In the genomic region with DNA sequence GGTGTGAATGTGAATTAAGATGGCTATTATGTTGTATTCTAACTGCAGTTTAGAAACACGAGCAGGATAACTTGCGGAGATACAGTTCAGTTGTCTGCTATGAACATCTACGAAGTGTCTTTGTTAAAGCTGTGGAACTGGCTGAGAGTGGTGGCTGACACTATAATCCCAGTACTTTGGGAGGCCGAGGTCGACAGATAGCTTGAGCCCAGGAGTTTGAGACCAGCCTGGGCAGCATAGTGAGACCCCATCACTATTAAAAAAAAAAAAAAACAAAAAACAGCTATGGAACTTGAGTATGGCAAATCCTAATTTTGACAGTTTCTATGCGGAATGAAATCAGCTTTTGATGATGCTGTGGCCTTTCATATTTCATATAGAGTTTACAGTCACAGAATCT, we compare ENCODE assay signal across 9 cellular contexts. TPM values are rescaled to one million over a fixed set of nuclear protein-coding genes. Genes with fewer than 3 reads are reported as not detected.
DNase-seq lines count a peak whose midpoint lies in the region; ATAC-seq, FAIRE-seq and TF ChIP-seq lines count a peak whose summit lies in the region.
"Had no signal": no experiment of that assay in that cellular context is flagged by ENCODE, and none has a peak within 500 bp of the region (broad histone marks: within the 10 kb centered on the region; RNA-seq: fewer than 3 reads in every experiment).

No MANE protein-coding gene starts in this region.

- H3K36me3 ChIP-seq in heart left ventricle: peaks cover 0 to 61% (median 44%) of the 10 kb centered on the region in 9 donors
- H3K36me3 ChIP-seq in HepG2 (replicated peaks in 1 of 2; ENCODE audit: control insufficient read depth in 1 of 2, insufficient read depth in 2 of 2, low read length in 2 of 2): peaks cover 5 to 33% of the 10 kb centered on the region in 2 experiments
- peaks cover 22 to 31% (median 30%) of the 10 kb centered on the region in 3 donors for H3K36me3 ChIP-seq in tibial artery

- H3K4me2 ChIP-seq in HepG2 (ENCODE audit: low read depth, low read length): peak overlapping the region; percentile 92

- H3K4me1 Mint-ChIP-seq in activated naive CD8-positive, alpha-beta T cell treated with anti-CD3 and anti-CD28 coated beads, Interleukin-2, amount 10 ng/mL, durations not matched to agents 7 days and 5 days: peaks cover 41% of the 10 kb centered on the region

- H4K20me1 ChIP-seq in HepG2 (ENCODE audit: insufficient read depth, low read length): peaks cover 4% of the 10 kb centered on the region; the same call in 1 of the 2 replicates

- TF ChIP-seq CTCF in heart left ventricle (IDR thresholded peaks at IDR 0.05) (no peak), HepG2 (CRISPR knock-in tag; IDR thresholded peaks at IDR 0.05) (no peak), tibial artery (IDR thresholded peaks at IDR 0.05) (no peak)

- H3K9me3 ChIP-seq in heart left ventricle (no peaks in the 10 kb centered on the region), HepG2 (ENCODE audit: low read length) (no peaks in the 10 kb centered on the region), tibial artery (no peaks in the 10 kb centered on the region)

- TF ChIP-seq EP300 in HepG2 (IDR thresholded peaks at IDR 0.05; ENCODE audit: low read depth in 2 of 2, low read length in 2 of 2) (no peak), HepG2 (CRISPR knock-in tag; IDR thresholded peaks at IDR 0.05; ENCODE audit: borderline replicate concordance) (no peak)

- POLR2A ChIA-PET in activated naive CD8-positive, alpha-beta T cell treated with anti-CD3 and anti-CD28 coated beads, Interleukin-2, amount 10 ng/mL, durations not matched to agents 7 days and 5 days (lab: Charles Lee): interaction anchor here (1.2 kb wide), 1 partner anchor 128 kb away, joined by 5 read pairs; no protein-coding TSS in a partner anchor
- POLR2A ChIA-PET in HepG2 (lab: Yijun Ruan, JAX): no interaction called here

- intact Hi-C loops in heart left ventricle (cut with DNase I): loop anchor here in 9 of 10 donors (5.0 to 10.0 kb wide), 3 partner anchors 126 to 133 kb away; no protein-coding TSS in a partner anchor
- intact Hi-C loops in left cardiac atrium (cut with DNase I): loop anchor here (5.0 to 10.0 kb wide), 2 partner anchors 126 to 128 kb away; no protein-coding TSS in a partner anchor
- intact Hi-C loops in HepG2 (cut with micrococcal nuclease; ENCODE audit: unreplicated experiment): no loop called here
- intact Hi-C loops in tibial artery (cut with DNase I; ENCODE audit: low total_unique reads): no loop called here

- H3K4me3 ChIP-seq in heart left ventricle (peak overlapping the region in 7 of 12 donors; percentile 78 to 98 (median 95)), HepG2 (replicated peaks in 1 of 3; ENCODE audit: insufficient read depth in 1 of 3, low read depth in 2 of 3, low read length in 3 of 3) (peak overlapping the region; percentile 91 to 99 (median 97); a peak in 5 of 6 replicates), tibial artery (peak overlapping the region; percentile 79 to 87)

- CTCF ChIA-PET in HepG2 (lab: Yijun Ruan, JAX; ENCODE audit: low intra/inter-chr PET ratio, low total read pairs): no interaction called here

- peak overlapping the region; percentile 99 for H3K4me3 Mint-ChIP-seq in activated naive CD8-positive, alpha-beta T cell treated with anti-CD3 and anti-CD28 coated beads, Interleukin-2, amount 10 ng/mL, durations not matched to agents 7 days and 5 days

- no peak for TF ChIP-seq POLR2A in heart left ventricle (IDR thresholded peaks at IDR 0.05)
- no peak for TF ChIP-seq POLR2A in HepG2 (IDR thresholded peaks at IDR 0.05; ENCODE audit: insufficient read depth in 1 of 2, low read depth in 2 of 2, low read length in 2 of 2)

- H3K9me3 Mint-ChIP-seq in activated naive CD8-positive, alpha-beta T cell treated with anti-CD3 and anti-CD28 coated beads, Interleukin-2, amount 10 ng/mL, durations not matched to agents 7 days and 5 days: no peaks in the 10 kb centered on the region

- H3K79me2 ChIP-seq in HepG2 (ENCODE audit: insufficient read depth, low read length): peaks cover 68% of the 10 kb centered on the region

- in situ Hi-C loops in HepG2 (cut with HindIII; ENCODE audit: extremely low pct_ligation_motif_present, low pct_unique_long_range_greater_than_20kb): loop anchor here (5.0 kb wide), 1 partner anchor 128 kb away; no protein-coding TSS in a partner anchor

- no peak for TF ChIP-seq RAD21 in HepG2 (CRISPR knock-in tag; IDR thresholded peaks at IDR 0.05)

- no peak overlapping the region for H3K27ac Mint-ChIP-seq in activated naive CD8-positive, alpha-beta T cell treated with anti-CD3 and anti-CD28 coated beads, Interleukin-2, amount 10 ng/mL, durations not matched to agents 7 days and 5 days

- H3K27me3 Mint-ChIP-seq in activated naive CD8-positive, alpha-beta T cell treated with anti-CD3 and anti-CD28 coated beads, Interleukin-2, amount 10 ng/mL, durations not matched to agents 7 days and 5 days: no peaks in the 10 kb centered on the region

- H2AFZ ChIP-seq in HepG2 (ENCODE audit: low read length): no peak overlapping the region

- peaks cover 20% of the 10 kb centered on the region for H3K36me3 Mint-ChIP-seq in activated naive CD8-positive, alpha-beta T cell treated with anti-CD3 and anti-CD28 coated beads, Interleukin-2, amount 10 ng/mL, durations not matched to agents 7 days and 5 days

- BruUV-seq in HepG2 (replicated peaks; lab: Mats Ljungman, UMichigan): no TSS peak

- H3K27ac ChIP-seq in heart left ventricle (no peak overlapping the region), HepG2 (ENCODE audit: extremely low read length, insufficient read depth, low read length) (no peak overlapping the region), tibial artery (peak overlapping the region in 1 of 2 donors; percentile 88)

- 91 to 94% (median 93%) methylated on average over 6 of the region's 6 CpGs for WGBS in heart left ventricle, 4 donors
- WGBS in HepG2 (ENCODE audit: low lambda C conversion rate): 75% methylated on average over 6 of the region's 6 CpGs

- H3K9ac ChIP-seq in HepG2 (ENCODE audit: insufficient read depth, low read depth, low read length): peak overlapping the region; percentile 93; the same call in 1 of the 2 replicates

- ATAC-seq in heart left ventricle (no peak), left cardiac atrium (no peak), HepG2 (no peak), HG03039 (IDR thresholded peaks at IDR 0.05; ENCODE audit: unreplicated experiment) (no peak)
- no peak for ATAC-seq in activated naive CD8-positive, alpha-beta T cell treated with anti-CD3 and anti-CD28 coated beads, Interleukin-2, amount 10 ng/mL, durations not matched to agents 7 days and 5 days (ENCODE audit: low read depth)

- H3K4me1 ChIP-seq in heart left ventricle (peaks cover 5 to 68% (median 41%) of the 10 kb centered on the region in 12 donors), HepG2 (ENCODE audit: insufficient read depth, low read length) (peaks cover 37% of the 10 kb centered on the region), tibial artery (peaks cover 0 to 40% (median 20%) of the 10 kb centered on the region in 4 donors)

- H3K27me3 ChIP-seq in heart left ventricle: no peaks in the 10 kb centered on the region
- peaks cover 0 to 5% of the 10 kb centered on the region in 2 experiments; a peak in 1 of 5 replicates for H3K27me3 ChIP-seq in HepG2 (ENCODE audit: control insufficient read depth in 1 of 2, insufficient read depth in 2 of 2, low read length in 2 of 2)
- no peaks in the 10 kb centered on the region for H3K27me3 ChIP-seq in tibial artery

- FAIRE-seq in HepG2 (lab: Jason Lieb, UNC): no peak

- DNase-seq in heart left ventricle (no peak), left cardiac atrium (no peak), HepG2 (ENCODE audit: low spot score) (no peak), tibial artery (no peak), cerebellar nuclear complex (lab: John Stamatoyannopoulos, UW) (no peak), HCEC 1CT (no peak)
- DNase-seq in activated naive CD8-positive, alpha-beta T cell treated with anti-CD3 and anti-CD28 coated beads, Interleukin-2, amount 10 ng/mL, durations not matched to agents 7 days and 5 days: no peak
- DNase-seq: DMS 273 treated with DMSO at 0.1 percent for 48 hours had no signal

RNA-seq across cellular contexts. Expression of gene EAF1, which starts 1.7 kb away (rescaled TPM):
- total RNA-seq in heart left ventricle: 10 to 100 TPM in 4 of 9 donors, 1 to 10 TPM in 5; 7.0 to 19.6 (median 9.8) TPM
- 10 to 100 TPM in 1 of 2 donors, 1 to 10 TPM in 1; 2.7 to 10.8 TPM for polyA plus RNA-seq in heart left ventricle
- 10 to 100 TPM in 1 of 2 donors, 1 to 10 TPM in 1; 8.2 to 12.0 TPM for total RNA-seq in left cardiac atrium
- total RNA-seq in activated naive CD8-positive, alpha-beta T cell treated with anti-CD3 and anti-CD28 coated beads, Interleukin-2, amount 10 ng/mL, durations not matched to agents 7 days and 5 days: 10 to 100 TPM; 27.9 to 31.0 TPM
- 30.0 and 38.5 TPM in 2 replicates for total RNA-seq in HepG2 (2016; rRNA removed; fragmentation: Illumina TruSeq; extraction: Trizol)
- total RNA-seq in HepG2 (2016; cell fraction: cytosol; rRNA removed; fragmentation: Illumina TruSeq; extraction: Trizol; ENCODE audit: low read depth): 2.7 and 2.8 TPM in 2 replicates
- 30.9 and 39.2 TPM in 2 replicates for total RNA-seq in HepG2 (2016; cell fraction: insoluble cytoplasmic fraction; rRNA removed; fragmentation: Illumina TruSeq; extraction: Trizol)
- total RNA-seq in HepG2 (2016; cell fraction: membrane; rRNA removed; fragmentation: Illumina TruSeq; extraction: Trizol): 13.8 and 15.2 TPM in 2 replicates
- 15.8 and 18.3 TPM in 2 replicates for total RNA-seq in HepG2 (2016; cell fraction: nucleus; rRNA removed; fragmentation: Illumina TruSeq; extraction: Trizol)
- 8.1 and 8.4 TPM in 2 replicates for polyA plus RNA-seq in HepG2 (2011; rRNA removed)
- 7.9 and 8.6 TPM in 2 replicates for polyA plus RNA-seq in HepG2 (2011; cell fraction: cytosol; rRNA removed)
- 8.3 and 10.1 TPM in 2 replicates for polyA plus RNA-seq in HepG2 (2011; cell fraction: nucleus; rRNA removed)
- 13.2 and 13.9 TPM in 2 replicates for polyA plus RNA-seq in HepG2 (2012)
- polyA plus RNA-seq in HepG2 (2016; cell fraction: cytosol; fragmentation: Illumina TruSeq; extraction: Trizol; ENCODE audit: low read depth): 0.75 and 0.85 TPM in 2 replicates
- 26.3 and 27.8 TPM in 2 replicates for polyA plus RNA-seq in HepG2 (2016; cell fraction: insoluble cytoplasmic fraction; fragmentation: Illumina TruSeq; extraction: Trizol; ENCODE audit: low read depth)
- polyA plus RNA-seq in HepG2 (2016; cell fraction: membrane; fragmentation: Illumina TruSeq; extraction: Trizol; ENCODE audit: low read depth): 3.4 and 3.8 TPM in 2 replicates
- polyA plus RNA-seq in HepG2 (2016; cell fraction: nucleus; fragmentation: Illumina TruSeq; extraction: Trizol; ENCODE audit: insufficient read depth, low read depth): 20.2 and 20.4 TPM in 2 replicates
- 14.7 and 20.2 TPM in 2 replicates for polyA minus RNA-seq in HepG2 (2011; rRNA and poly(A)+ RNA removed; ENCODE audit: low replicate concordance)
- 14.6 and 16.9 TPM in 2 replicates for polyA minus RNA-seq in HepG2 (2011; cell fraction: cytosol; rRNA and poly(A)+ RNA removed)
- 7.5 and 13.4 TPM in 2 replicates for polyA minus RNA-seq in HepG2 (2011; cell fraction: nucleus; rRNA and poly(A)+ RNA removed)

RNA-seq across cellular contexts. Expression of gene METTL6, which starts 1.7 kb away (rescaled TPM):
- total RNA-seq in heart left ventricle (10 to 100 TPM in 5 of 9 donors, 1 to 10 TPM in 4; 5.7 to 14.7 (median 10.5) TPM), left cardiac atrium (10 to 100 TPM; 10.3 to 10.8 TPM), HepG2 (2016; rRNA removed; fragmentation: Illumina TruSeq; extraction: Trizol) (29.4 and 35.9 TPM in 2 replicates)
- polyA plus RNA-seq in heart left ventricle (10 to 100 TPM in 1 of 2 donors, 1 to 10 TPM in 1; 6.0 to 15.6 TPM), HepG2 (2011; rRNA removed) (17.2 and 17.3 TPM in 2 replicates)
- 10 to 100 TPM; 18.6 to 19.3 TPM for total RNA-seq in activated naive CD8-positive, alpha-beta T cell treated with anti-CD3 and anti-CD28 coated beads, Interleukin-2, amount 10 ng/mL, durations not matched to agents 7 days and 5 days
- 22.7 and 26.8 TPM in 2 replicates for total RNA-seq in HepG2 (2016; cell fraction: cytosol; rRNA removed; fragmentation: Illumina TruSeq; extraction: Trizol; ENCODE audit: low read depth)
- 27.2 and 36.6 TPM in 2 replicates for total RNA-seq in HepG2 (2016; cell fraction: insoluble cytoplasmic fraction; rRNA removed; fragmentation: Illumina TruSeq; extraction: Trizol)
- total RNA-seq in HepG2 (2016; cell fraction: membrane; rRNA removed; fragmentation: Illumina TruSeq; extraction: Trizol): 24.1 and 24.6 TPM in 2 replicates
- 19.4 and 19.9 TPM in 2 replicates for total RNA-seq in HepG2 (2016; cell fraction: nucleus; rRNA removed; fragmentation: Illumina TruSeq; extraction: Trizol)
- polyA plus RNA-seq in HepG2 (2011; cell fraction: cytosol; rRNA removed): 14.0 and 16.7 TPM in 2 replicates
- polyA plus RNA-seq in HepG2 (2011; cell fraction: nucleus; rRNA removed): 8.0 and 10.6 TPM in 2 replicates
- polyA plus RNA-seq in HepG2 (2012): 14.2 and 16.9 TPM in 2 replicates
- polyA plus RNA-seq in HepG2 (2016; cell fraction: cytosol; fragmentation: Illumina TruSeq; extraction: Trizol; ENCODE audit: low read depth): 8.7 and 10.2 TPM in 2 replicates
- polyA plus RNA-seq in HepG2 (2016; cell fraction: insoluble cytoplasmic fraction; fragmentation: Illumina TruSeq; extraction: Trizol; ENCODE audit: low read depth): 27.6 and 30.8 TPM in 2 replicates
- polyA plus RNA-seq in HepG2 (2016; cell fraction: membrane; fragmentation: Illumina TruSeq; extraction: Trizol; ENCODE audit: low read depth): 10.9 and 14.1 TPM in 2 replicates
- 18.8 and 19.1 TPM in 2 replicates for polyA plus RNA-seq in HepG2 (2016; cell fraction: nucleus; fragmentation: Illumina TruSeq; extraction: Trizol; ENCODE audit: insufficient read depth, low read depth)
- polyA minus RNA-seq in HepG2 (2011; rRNA and poly(A)+ RNA removed; ENCODE audit: low replicate concordance): 17.3 and 21.1 TPM in 2 replicates
- polyA minus RNA-seq in HepG2 (2011; cell fraction: cytosol; rRNA and poly(A)+ RNA removed): 7.7 and 9.8 TPM in 2 replicates
- polyA minus RNA-seq in HepG2 (2011; cell fraction: nucleus; rRNA and poly(A)+ RNA removed): 20.2 and 23.5 TPM in 2 replicates

Comparison
In these comparisons a context has a peak if more than half of its experiments do, and no peak if none do; other contexts are left out.
1. intact Hi-C loops: an anchor here in heart left ventricle (5.0 to 10.0 kb wide) and left cardiac atrium (5.0 to 10.0 kb wide); none called in HepG2 and tibial artery.